ENCODE assay signal across 1 cellular context in the genomic region with DNA sequence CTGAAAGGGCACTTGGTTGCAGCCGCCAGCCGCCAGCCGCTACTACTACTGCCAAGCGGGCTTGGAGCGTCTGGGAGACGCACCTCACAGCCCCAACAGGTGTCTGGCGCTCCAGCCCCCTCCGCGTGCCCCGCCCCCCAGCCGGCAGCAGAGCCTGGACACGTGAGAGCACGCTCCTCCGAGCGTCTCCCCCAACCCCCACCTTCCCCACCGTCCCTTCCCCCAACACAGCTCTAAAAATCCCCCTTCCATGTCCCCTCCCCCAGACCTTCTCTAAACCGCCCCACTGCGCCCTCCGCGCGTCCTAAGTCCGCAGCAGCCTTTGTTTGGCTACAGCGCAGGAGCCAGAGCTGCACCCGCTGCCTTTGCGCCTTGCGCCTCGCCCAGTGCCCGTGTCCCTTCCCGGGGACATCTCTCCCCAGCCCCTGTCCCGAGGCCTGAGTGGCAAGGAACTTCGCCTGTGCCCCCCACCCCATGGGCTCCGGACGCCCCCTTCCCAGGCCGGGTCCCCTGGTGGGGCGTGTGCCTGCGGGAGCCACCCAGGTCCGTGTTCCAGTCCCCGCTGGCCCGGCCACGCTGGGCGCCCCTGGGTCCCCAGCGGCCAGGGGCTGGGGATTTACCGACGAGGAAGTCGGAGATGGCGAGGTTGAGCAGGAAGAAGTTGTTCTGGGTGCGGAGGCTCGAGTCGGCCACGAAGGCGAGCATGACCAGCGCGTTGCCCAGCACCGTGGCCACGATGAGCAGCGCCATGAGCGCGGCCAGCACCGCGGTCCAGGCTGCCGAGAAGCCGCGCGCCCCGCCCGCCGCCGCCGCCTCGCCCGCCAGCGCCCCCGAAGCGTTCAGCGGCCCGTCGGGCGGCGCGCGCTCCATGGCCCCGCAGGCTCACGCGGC.
TF ChIP-seq lines count a peak whose summit lies in the region.

No MANE protein-coding gene starts in this region.

TF ChIP-seq in HEK293, 187 proteins besides CTCF, POLR2A, EP300 and RAD21 (continued from another document):
- TF ChIP-seq, protein P1, sequence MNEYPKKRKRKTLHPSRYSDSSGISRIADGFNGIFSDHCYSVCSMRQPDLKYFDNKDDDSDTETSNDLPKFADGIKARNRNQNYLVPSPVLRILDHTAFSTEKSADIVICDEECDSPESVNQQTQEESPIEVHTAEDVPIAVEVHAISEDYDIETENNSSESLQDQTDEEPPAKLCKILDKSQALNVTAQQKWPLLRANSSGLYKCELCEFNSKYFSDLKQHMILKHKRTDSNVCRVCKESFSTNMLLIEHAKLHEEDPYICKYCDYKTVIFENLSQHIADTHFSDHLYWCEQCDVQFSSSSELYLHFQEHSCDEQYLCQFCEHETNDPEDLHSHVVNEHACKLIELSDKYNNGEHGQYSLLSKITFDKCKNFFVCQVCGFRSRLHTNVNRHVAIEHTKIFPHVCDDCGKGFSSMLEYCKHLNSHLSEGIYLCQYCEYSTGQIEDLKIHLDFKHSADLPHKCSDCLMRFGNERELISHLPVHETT (tag by site-specific recombination; IDR thresholded peaks at IDR 0.05), result no peak
- TF ChIP-seq, protein P2, sequence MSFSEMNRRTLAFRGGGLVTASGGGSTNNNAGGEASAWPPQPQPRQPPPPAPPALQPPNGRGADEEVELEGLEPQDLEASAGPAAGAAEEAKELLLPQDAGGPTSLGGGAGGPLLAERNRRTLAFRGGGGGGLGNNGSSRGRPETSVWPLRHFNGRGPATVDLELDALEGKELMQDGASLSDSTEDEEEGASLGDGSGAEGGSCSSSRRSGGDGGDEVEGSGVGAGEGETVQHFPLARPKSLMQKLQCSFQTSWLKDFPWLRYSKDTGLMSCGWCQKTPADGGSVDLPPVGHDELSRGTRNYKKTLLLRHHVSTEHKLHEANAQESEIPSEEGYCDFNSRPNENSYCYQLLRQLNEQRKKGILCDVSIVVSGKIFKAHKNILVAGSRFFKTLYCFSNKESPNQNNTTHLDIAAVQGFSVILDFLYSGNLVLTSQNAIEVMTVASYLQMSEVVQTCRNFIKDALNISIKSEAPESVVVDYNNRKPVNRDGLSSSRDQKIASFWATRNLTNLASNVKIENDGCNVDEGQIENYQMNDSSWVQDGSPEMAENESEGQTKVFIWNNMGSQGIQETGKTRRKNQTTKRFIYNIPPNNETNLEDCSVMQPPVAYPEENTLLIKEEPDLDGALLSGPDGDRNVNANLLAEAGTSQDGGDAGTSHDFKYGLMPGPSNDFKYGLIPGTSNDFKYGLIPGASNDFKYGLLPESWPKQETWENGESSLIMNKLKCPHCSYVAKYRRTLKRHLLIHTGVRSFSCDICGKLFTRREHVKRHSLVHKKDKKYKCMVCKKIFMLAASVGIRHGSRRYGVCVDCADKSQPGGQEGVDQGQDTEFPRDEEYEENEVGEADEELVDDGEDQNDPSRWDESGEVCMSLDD (tag by site-specific recombination; IDR thresholded peaks at IDR 0.05), result peak; percentile 53
- TF ChIP-seq ZNF214 (tag by site-specific recombination; IDR thresholded peaks at IDR 0.05; ENCODE audit: borderline replicate concordance) (no peak), SCRT1 (tag by site-specific recombination; IDR thresholded peaks at IDR 0.05; ENCODE audit: borderline replicate concordance) (peak; percentile 65; the same call in 1 of the 2 replicates), ZNF146 (tag by site-specific recombination; IDR thresholded peaks at IDR 0.05) (no peak), ZNF837 (tag by site-specific recombination; IDR thresholded peaks at IDR 0.05) (no peak), ZNF10 (tag by site-specific recombination; IDR thresholded peaks at IDR 0.05) (no peak), SP3 (tag by site-specific recombination; IDR thresholded peaks at IDR 0.05) (peak; percentile 16; the same call in 1 of the 2 replicates), ZNF658 (tag by site-specific recombination; IDR thresholded peaks at IDR 0.05) (no peak), TCF7L2 (IDR thresholded peaks at IDR 0.05; ENCODE audit: borderline replicate concordance, low read depth, low read length) (no peak), ZBTB26 (tag by site-specific recombination; optimal IDR thresholded peaks at IDR 0.05) (peak; percentile 79), ZNF654 (tag by site-specific recombination; IDR thresholded peaks at IDR 0.05; ENCODE audit: low read depth) (no peak), GLI2 (tag by site-specific recombination; IDR thresholded peaks at IDR 0.05; ENCODE audit: borderline replicate concordance, low read depth) (no peak), ZFP3 (tag by site-specific recombination; IDR thresholded peaks at IDR 0.05; ENCODE audit: low read depth) (no peak), ZBTB8A (tag by site-specific recombination; IDR thresholded peaks at IDR 0.05) (peak; percentile 71), PATZ1 (tag by site-specific recombination; IDR thresholded peaks at IDR 0.05) (0 out of 2 replicates have a peak, but pooled peaks have one; percentile 36), BCL6B (tag by site-specific recombination; IDR thresholded peaks at IDR 0.05) (no peak), ZNF366 (tag by site-specific recombination; conservative IDR thresholded peaks at IDR 0.05) (no peak), ZNF664 (tag by site-specific recombination; IDR thresholded peaks at IDR 0.05) (no peak), ZNF677 (tag by site-specific recombination; IDR thresholded peaks at IDR 0.05) (no peak), ZNF488 (tag by site-specific recombination; IDR thresholded peaks at IDR 0.05) (no peak), IKZF3 (tag by site-specific recombination; IDR thresholded peaks at IDR 0.05) (no peak), ZBTB7A (tag by site-specific recombination; IDR thresholded peaks at IDR 0.05; ENCODE audit: low read depth) (no peak), EGR2 (tag by site-specific recombination; IDR thresholded peaks at IDR 0.05; ENCODE audit: low read depth) (no peak), HIC1 (tag by site-specific recombination; IDR thresholded peaks at IDR 0.05) (no peak), ZNF302 (tag by site-specific recombination; IDR thresholded peaks at IDR 0.05; ENCODE audit: low read depth) (no peak), ZNF610 (tag by site-specific recombination; IDR thresholded peaks at IDR 0.05; ENCODE audit: borderline replicate concordance) (no peak), ZNF777 (tag by site-specific recombination; IDR thresholded peaks at IDR 0.05; ENCODE audit: borderline replicate concordance) (peak; percentile 61; the same call in 1 of the 2 replicates), KLF16 (tag by site-specific recombination; IDR thresholded peaks at IDR 0.05) (0 out of 2 replicates have a peak, but pooled peaks have one; percentile 44), ZNF19 (tag by site-specific recombination; IDR thresholded peaks at IDR 0.05; ENCODE audit: low read depth) (no peak), SCRT2 (tag by site-specific recombination; IDR thresholded peaks at IDR 0.05) (peak; percentile 98), ZNF596 (tag by site-specific recombination; IDR thresholded peaks at IDR 0.05) (no peak), ZBTB21 (tag by site-specific recombination; IDR thresholded peaks at IDR 0.05) (no peak), ZBTB20 (tag by site-specific recombination; IDR thresholded peaks at IDR 0.05) (peak; percentile 35; the same call in 1 of the 2 replicates), ZNF24 (tag by site-specific recombination; IDR thresholded peaks at IDR 0.05) (no peak), ZNF747 (tag by site-specific recombination; IDR thresholded peaks at IDR 0.05) (no peak), ZBTB1 (tag by site-specific recombination; IDR thresholded peaks at IDR 0.05) (no peak), ZNF157 (tag by site-specific recombination; IDR thresholded peaks at IDR 0.05) (no peak), ZNF776 (tag by site-specific recombination; IDR thresholded peaks at IDR 0.05; ENCODE audit: borderline replicate concordance) (no peak)
- TF ChIP-seq, protein P3, sequence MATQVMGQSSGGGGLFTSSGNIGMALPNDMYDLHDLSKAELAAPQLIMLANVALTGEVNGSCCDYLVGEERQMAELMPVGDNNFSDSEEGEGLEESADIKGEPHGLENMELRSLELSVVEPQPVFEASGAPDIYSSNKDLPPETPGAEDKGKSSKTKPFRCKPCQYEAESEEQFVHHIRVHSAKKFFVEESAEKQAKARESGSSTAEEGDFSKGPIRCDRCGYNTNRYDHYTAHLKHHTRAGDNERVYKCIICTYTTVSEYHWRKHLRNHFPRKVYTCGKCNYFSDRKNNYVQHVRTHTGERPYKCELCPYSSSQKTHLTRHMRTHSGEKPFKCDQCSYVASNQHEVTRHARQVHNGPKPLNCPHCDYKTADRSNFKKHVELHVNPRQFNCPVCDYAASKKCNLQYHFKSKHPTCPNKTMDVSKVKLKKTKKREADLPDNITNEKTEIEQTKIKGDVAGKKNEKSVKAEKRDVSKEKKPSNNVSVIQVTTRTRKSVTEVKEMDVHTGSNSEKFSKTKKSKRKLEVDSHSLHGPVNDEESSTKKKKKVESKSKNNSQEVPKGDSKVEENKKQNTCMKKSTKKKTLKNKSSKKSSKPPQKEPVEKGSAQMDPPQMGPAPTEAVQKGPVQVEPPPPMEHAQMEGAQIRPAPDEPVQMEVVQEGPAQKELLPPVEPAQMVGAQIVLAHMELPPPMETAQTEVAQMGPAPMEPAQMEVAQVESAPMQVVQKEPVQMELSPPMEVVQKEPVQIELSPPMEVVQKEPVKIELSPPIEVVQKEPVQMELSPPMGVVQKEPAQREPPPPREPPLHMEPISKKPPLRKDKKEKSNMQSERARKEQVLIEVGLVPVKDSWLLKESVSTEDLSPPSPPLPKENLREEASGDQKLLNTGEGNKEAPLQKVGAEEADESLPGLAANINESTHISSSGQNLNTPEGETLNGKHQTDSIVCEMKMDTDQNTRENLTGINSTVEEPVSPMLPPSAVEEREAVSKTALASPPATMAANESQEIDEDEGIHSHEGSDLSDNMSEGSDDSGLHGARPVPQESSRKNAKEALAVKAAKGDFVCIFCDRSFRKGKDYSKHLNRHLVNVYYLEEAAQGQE (tag by site-specific recombination; IDR thresholded peaks at IDR 0.05), result no peak
- TF ChIP-seq, protein P4, sequence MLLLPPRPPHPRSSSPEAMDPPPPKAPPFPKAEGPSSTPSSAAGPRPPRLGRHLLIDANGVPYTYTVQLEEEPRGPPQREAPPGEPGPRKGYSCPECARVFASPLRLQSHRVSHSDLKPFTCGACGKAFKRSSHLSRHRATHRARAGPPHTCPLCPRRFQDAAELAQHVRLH (tag by site-specific recombination; IDR thresholded peaks at IDR 0.05), result no peak
- TF ChIP-seq, protein P5, sequence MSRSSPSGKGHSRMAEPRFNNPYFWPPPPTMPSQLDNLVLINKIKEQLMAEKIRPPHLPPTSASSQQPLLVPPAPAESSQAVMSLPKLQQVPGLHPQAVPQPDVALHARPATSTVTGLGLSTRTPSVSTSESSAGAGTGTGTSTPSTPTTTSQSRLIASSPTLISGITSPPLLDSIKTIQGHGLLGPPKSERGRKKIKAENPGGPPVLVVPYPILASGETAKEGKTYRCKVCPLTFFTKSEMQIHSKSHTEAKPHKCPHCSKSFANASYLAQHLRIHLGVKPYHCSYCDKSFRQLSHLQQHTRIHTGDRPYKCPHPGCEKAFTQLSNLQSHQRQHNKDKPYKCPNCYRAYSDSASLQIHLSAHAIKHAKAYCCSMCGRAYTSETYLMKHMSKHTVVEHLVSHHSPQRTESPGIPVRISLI (tag by site-specific recombination; IDR thresholded peaks at IDR 0.05), result no peak
TF ChIP-seq in HEK293: peak in this region for 13.
